ENCODE assay signal across 8 cellular contexts in the genomic region with DNA sequence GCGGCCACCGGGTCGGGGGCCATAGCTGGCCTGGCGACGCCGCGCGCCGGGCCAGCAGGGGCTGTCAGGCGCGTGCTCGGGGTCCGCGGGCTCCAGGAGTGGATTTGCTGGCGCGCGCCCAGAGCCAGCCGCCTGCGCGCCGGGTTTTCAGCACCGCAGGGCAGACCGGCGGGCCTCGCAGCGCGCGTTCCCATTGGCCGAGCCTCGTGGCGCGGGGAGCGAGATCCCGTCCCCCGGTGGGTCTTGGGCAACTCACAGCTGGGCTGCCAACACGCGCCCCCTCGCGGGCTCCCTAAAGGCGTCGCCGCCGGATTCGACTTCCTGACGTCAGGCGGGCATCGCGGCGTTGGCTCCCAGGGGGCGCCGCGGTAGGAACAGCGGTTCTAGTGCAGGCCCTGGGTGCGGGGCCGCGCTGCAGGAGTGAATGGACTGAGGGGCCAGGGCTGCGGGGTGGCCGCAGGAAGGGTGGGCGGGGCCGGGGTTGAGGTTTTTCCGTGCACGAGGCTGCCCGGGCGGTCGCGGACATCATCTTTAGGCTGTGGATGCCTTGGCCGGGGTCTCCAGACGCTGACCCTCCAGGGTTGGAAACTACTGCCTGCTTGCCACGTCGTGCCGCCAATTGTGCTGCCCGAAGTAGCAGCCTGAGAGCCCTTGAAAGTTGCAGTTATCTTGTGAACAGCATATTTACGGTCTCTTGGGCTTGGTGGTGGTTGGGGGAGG. TPM values are rescaled to one million over a fixed set of nuclear protein-coding genes. Genes with fewer than 3 reads are reported as not detected.
DNase-seq lines count a peak whose midpoint lies in the region; ATAC-seq and TF ChIP-seq lines count a peak whose summit lies in the region.

A gene (minus strand): TSS at position 268 of the 720 bp plus-strand sequence. CDS start 74 bp downstream, at position 194.

- peak; percentile 64 for TF ChIP-seq POLR2A in GM19099 (IDR thresholded peaks at IDR 0.05; ENCODE audit: extremely low read depth, insufficient read length, low read depth)
- no peak for TF ChIP-seq POLR2A in lower leg skin (IDR thresholded peaks at IDR 0.05)

- POLR2A ChIA-PET in activated CD4-positive, alpha-beta memory T cell treated with anti-CD3 and anti-CD28 coated beads for 36 hours (lab: Charles Lee), result interaction anchor here (0.8 to 1.5 kb wide), 4 partner anchors 11 to 25 kb away, joined by 3 to 5 read pairs (median 4); no protein-coding TSS in a partner anchor

- peak; percentile 94 for DNase-seq in Ammon's horn (ENCODE audit: low spot score)
- peak; percentile 99 for DNase-seq in NCI-H748 (lab: John Stamatoyannopoulos, UW; ENCODE audit: unreplicated experiment)
- DNase-seq in activated CD4-positive, alpha-beta memory T cell treated with anti-CD3 and anti-CD28 coated beads for 36 hours, result peak; percentile 92
- peak; percentile 96 for DNase-seq in ecto neural progenitor cell (ENCODE audit: low spot score)
- DNase-seq in lower leg skin (ENCODE audit: low spot score in 2 of 2), result peak; percentile 63 to 96
- DNase-seq in stimulated activated CD4-positive, alpha-beta T cell treated with anti-CD3 and anti-CD28 coated beads, Interleukin-4, amount 100 ng/mL, for 4 hours, result peak; percentile 67 to 75

- H3K4me3 ChIP-seq in lower leg skin (ENCODE audit: low read depth, poor library complexity, severe bottlenecking), result peak within 1 kb of the TSS; percentile 42

- peak within 1 kb of the TSS; percentile 65 for H3K27ac Mint-ChIP-seq in activated CD4-positive, alpha-beta memory T cell treated with anti-CD3 and anti-CD28 coated beads for 36 hours

- peaks cover 10% of the 10 kb centered on the region for H3K4me1 Mint-ChIP-seq in activated CD4-positive, alpha-beta memory T cell treated with anti-CD3 and anti-CD28 coated beads for 36 hours (ENCODE audit: low read depth)

- peaks cover 12% of the 10 kb centered on the region for H3K27me3 Mint-ChIP-seq in activated CD4-positive, alpha-beta memory T cell treated with anti-CD3 and anti-CD28 coated beads for 36 hours

- CTCF ChIA-PET in activated CD4-positive, alpha-beta memory T cell treated with anti-CD3 and anti-CD28 coated beads for 36 hours (lab: Charles Lee), result interaction anchor here (1.2 to 9.1 kb wide), 5 partner anchors 10 to 265 kb away, joined by 3 to 82 read pairs (median 9); a partner anchor contains a TSS

- no peaks in the 10 kb centered on the region for H3K9me3 Mint-ChIP-seq in activated CD4-positive, alpha-beta memory T cell treated with anti-CD3 and anti-CD28 coated beads for 36 hours

- intact Hi-C loops in activated CD4-positive, alpha-beta memory T cell treated with anti-CD3 and anti-CD28 coated beads for 36 hours (cut with micrococcal nuclease), result loop anchor here (1.0 to 5.0 kb wide), 2 partner anchors 11 to 150 kb away; a partner anchor contains a TSS
- intact Hi-C loops in lower leg skin (cut with DNase I; ENCODE audit: low total_unique reads), result no loop called here

- WGBS in lower leg skin, 2 donors, result 1 to 3% methylated on average over 39 to 48 of the region's 73 CpGs

- peak; percentile 31 for ATAC-seq in HG03521 (IDR thresholded peaks at IDR 0.05; ENCODE audit: unreplicated experiment)

- H3K4me3 Mint-ChIP-seq in activated CD4-positive, alpha-beta memory T cell treated with anti-CD3 and anti-CD28 coated beads for 36 hours, result peak within 1 kb of the TSS; percentile 83

- peaks cover 22% of the 10 kb centered on the region for H3K36me3 Mint-ChIP-seq in activated CD4-positive, alpha-beta memory T cell treated with anti-CD3 and anti-CD28 coated beads for 36 hours

- TF ChIP-seq CTCF in lower leg skin (IDR thresholded peaks at IDR 0.05), result no peak

RNA-seq across cellular contexts. Expression of the gene that starts here (rescaled TPM):
- total RNA-seq in activated CD4-positive, alpha-beta memory T cell treated with anti-CD3 and anti-CD28 coated beads for 36 hours, result 10 to 100 TPM; 24.9 to 26.5 TPM
- 10 to 100 TPM in 2 of 4 donors, 1 to 10 TPM in 2; 7.3 to 58.6 (median 21.8) TPM for total RNA-seq in lower leg skin

Comparison
In these comparisons a context has a peak if more than half of its experiments do, and no peak if none do; other contexts are left out.
1. Peak in every context shown above with its lines: DNase-seq, ATAC-seq and H3K4me3 ChIP-seq.